ENCODE assay signal across 8 cellular contexts in the genomic region with DNA sequence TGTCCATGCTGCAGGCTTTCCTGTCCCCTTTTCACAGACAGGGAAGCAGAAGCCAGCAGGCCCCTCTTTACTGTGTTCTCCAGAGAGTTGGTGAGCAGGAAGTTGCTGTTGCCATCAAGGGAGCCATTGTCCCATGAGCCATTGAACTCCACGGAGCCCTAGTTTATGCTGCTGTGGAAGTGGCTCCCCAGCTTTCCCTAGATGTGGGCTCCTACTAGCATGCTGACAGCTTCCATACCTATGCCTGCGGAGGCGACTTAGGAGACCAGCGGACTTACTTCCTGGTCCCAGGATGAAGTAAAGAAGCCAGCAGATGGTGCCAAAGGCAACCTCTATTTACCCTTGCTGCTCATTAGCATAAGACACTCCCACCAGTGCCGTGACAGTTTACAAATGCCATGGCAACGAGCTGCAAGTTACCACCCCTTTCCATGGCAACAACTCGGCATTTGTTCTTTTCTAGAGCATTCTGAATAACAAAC. TPM values are rescaled to one million over a fixed set of nuclear protein-coding genes. Genes with fewer than 3 reads are reported as not detected.
DNase-seq lines count a peak whose midpoint lies in the region; ATAC-seq and TF ChIP-seq lines count a peak whose summit lies in the region.

No MANE protein-coding gene starts in this region.

- DNase-seq in Right ventricle myocardium inferior (ENCODE audit: missing footprints), result no peak
- DNase-seq in Right ventricle myocardium superior, result no peak
- peak; percentile 97 for DNase-seq in NCI-H69 (lab: John Stamatoyannopoulos, UW)
- no peak for DNase-seq in epithelial cell of proximal tubule (ENCODE audit: low read depth)
- DNase-seq in retina, result peak; percentile 8
- no peak for DNase-seq in stimulated activated CD4-positive, alpha-beta T cell treated with anti-CD3 and anti-CD28 coated beads, Interleukin-2, amount 100 ng/mL, for 48 hours

- TF ChIP-seq CTCF in epithelial cell of proximal tubule (conservative IDR thresholded peaks at IDR 0.05; ENCODE audit: low read depth, low read length), result peak; percentile 31

- intact Hi-C loops in Right ventricle myocardium inferior (cut with DNase I) (no loop called here), Right ventricle myocardium superior (cut with DNase I) (no loop called here)

- no peak overlapping the region for H3K4me3 ChIP-seq in epithelial cell of proximal tubule (ENCODE audit: low read depth, low read length)

- peak; percentile 28 for ATAC-seq in Right ventricle myocardium inferior
- no peak for ATAC-seq in Right ventricle myocardium superior (ENCODE audit: poor library complexity)
- ATAC-seq in HG03520 (IDR thresholded peaks at IDR 0.05; ENCODE audit: unreplicated experiment), result no peak
- no peak for ATAC-seq in GM21737 (IDR thresholded peaks at IDR 0.05; ENCODE audit: unreplicated experiment)

RNA-seq across cellular contexts. Expression of gene FKBP1A, which starts 30.8 kb away (rescaled TPM):
- total RNA-seq in Right ventricle myocardium inferior (143 TPM), Right ventricle myocardium superior (112 TPM), epithelial cell of proximal tubule (129 and 188 TPM in 2 replicates)

RNA-seq across cellular contexts. Expression of gene NSFL1C, which starts 43.0 kb away (rescaled TPM):
- total RNA-seq in Right ventricle myocardium inferior (51.6 TPM), Right ventricle myocardium superior (55.8 TPM), epithelial cell of proximal tubule (58.6 and 61.6 TPM in 2 replicates)

Comparison
In these comparisons a context has a peak if more than half of its experiments do, and no peak if none do; other contexts are left out.
1. DNase-seq: peak in NCI-H69 (single experiment) and retina (single experiment); none in Right ventricle myocardium inferior (single experiment), Right ventricle myocardium superior (single experiment), epithelial cell of proximal tubule (single experiment) and stimulated activated CD4-positive, alpha-beta T cell treated with anti-CD3 and anti-CD28 coated beads, Interleukin-2, amount 100 ng/mL, for 48 hours (0 of 2).